In genomic region chr11:10322401-10322800, GRCh38 we compare ENCODE assay signal across 1 cellular context.
TF ChIP-seq lines count a peak whose summit lies in the region.

No MANE protein-coding gene starts in this region.

TF ChIP-seq in H1, 55 proteins besides CTCF, POLR2A, EP300 and RAD21:
- no peak for TF ChIP-seq CREB1 (IDR thresholded peaks at IDR 0.05)
- no peak for TF ChIP-seq POU5F1 (IDR thresholded peaks at IDR 0.05; ENCODE audit: low read depth, low read length)
- no peak for TF ChIP-seq POLR2AphosphoS5 (IDR thresholded peaks at IDR 0.05; ENCODE audit: low read depth, low read length)
- TF ChIP-seq MAFK (IDR thresholded peaks at IDR 0.05; ENCODE audit: low read depth, low read length): no peak
- no peak for TF ChIP-seq CEBPB (IDR thresholded peaks at IDR 0.05; ENCODE audit: low read depth, low read length)
- TF ChIP-seq TAF7 (optimal IDR thresholded peaks at IDR 0.05; ENCODE audit: borderline replicate concordance, low read depth, low read length): no peak
- TF ChIP-seq SIX5 (IDR thresholded peaks at IDR 0.05; ENCODE audit: low read depth, low read length): no peak
- no peak for TF ChIP-seq SP1 (IDR thresholded peaks at IDR 0.05; ENCODE audit: low read depth, low read length)
